Comparison of ENCODE assay signal across 25 cellular contexts in genomic region chr2:62016957-62017356, GRCh38.
"Had no signal": no experiment of that assay in that cellular context is flagged by ENCODE, and none has a peak within 500 bp of the region (broad histone marks: within the 10 kb centered on the region; RNA-seq: fewer than 3 reads in every experiment).

No MANE protein-coding gene starts in this region.

- DNase-seq: activated CD4-positive, alpha-beta memory T cell treated with anti-CD3 and anti-CD28 coated beads, Interleukin-2, amount 10 ng/mL, durations not matched to agents 7 days and 5 days; activated CD4-positive, alpha-beta T cell treated with anti-CD3 and anti-CD28 coated beads, Interleukin-2, amount 10 ng/mL, durations not matched to agents 24 days and 14 days; activated CD4-positive, CD25-positive, alpha-beta regulatory T cell treated with anti-CD3 and anti-CD28 coated beads, Interleukin-2, amount 50 U/mL, for 72 hours; activated gamma-delta T cell treated with Interleukin-2 at 50 U/mL for 16 hours; activated naive CD4-positive, alpha-beta T cell treated with anti-CD3 and anti-CD28 coated beads, Interleukin-2, amount 50 U/mL, for 16 hours; activated T-cell treated with anti-CD3 and anti-CD28 coated beads, Interleukin-2, amount 50 U/mL, for 4 hours; amniotic stem cell; brain microvascular endothelial cell; cortex of kidney; effector memory CD8-positive, alpha-beta T cell; erythroblast; hippocampal formation; immature natural killer cell; left lung; lower lobe of right lung; mesendoderm; natural killer cell; posterior cingulate gyrus; right cardiac atrium; stimulated activated CD4-positive, alpha-beta T cell treated with anti-CD3 and anti-CD28 coated beads, Interleukin-2, amount 100 ng/mL, for 48 hours; stimulated activated naive CD4-positive, alpha-beta T cell treated with Interleukin-2 at 50 U/mL for 16 hours; T-helper 1 cell; transverse colon had no signal

- H3K4me3 ChIP-seq: gastroesophageal sphincter, left lung, lower lobe of right lung, transverse colon had no signal

- H3K36me3 ChIP-seq: brain microvascular endothelial cell, gastroesophageal sphincter, left lung, lower lobe of right lung, transverse colon had no signal

- H3K9me3 ChIP-seq: gastroesophageal sphincter, left lung, lower lobe of right lung, transverse colon had no signal

- H3K27me3 ChIP-seq: brain microvascular endothelial cell, gastroesophageal sphincter, left lung, transverse colon had no signal

- ATAC-seq: activated T-cell treated with anti-CD3 and anti-CD28 coated beads, Interleukin-2, amount 50 U/mL, for 4 hours; activated T-helper 17 cell treated with anti-CD3 and anti-CD28 coated beads, Interleukin-2, amount 50 U/mL, for 72 hours; effector memory CD8-positive, alpha-beta T cell; gastroesophageal sphincter; left lung; lower lobe of right lung; natural killer cell; right cardiac atrium had no signal

- H3K27ac ChIP-seq: brain microvascular endothelial cell, gastroesophageal sphincter, left lung, lower lobe of right lung, transverse colon had no signal
